In genomic region chr16:48441106-48441505, GRCh38 we compare ENCODE assay signal across 22 cellular contexts.
"Had no signal": no experiment of that assay in that cellular context is flagged by ENCODE, and none has a peak within 500 bp of the region (broad histone marks: within the 10 kb centered on the region; RNA-seq: fewer than 3 reads in every experiment).

No MANE protein-coding gene starts in this region.

- H3K36me3 ChIP-seq: brain microvascular endothelial cell, cardiac muscle cell, Peyer's patch, SJCRH30 had no signal

- H3K4me1 ChIP-seq: Peyer's patch had no signal

- H3K4me1 Mint-ChIP-seq: activated naive CD4-positive, alpha-beta T cell treated with anti-CD3 and anti-CD28 coated beads, Interleukin-2, amount 10 ng/mL, durations not matched to agents 7 days and 5 days; activated naive CD8-positive, alpha-beta T cell treated with anti-CD3 and anti-CD28 coated beads for 36 hours had no signal

- H3K9me3 ChIP-seq: Peyer's patch, SJCRH30, SK-N-SH had no signal

- H3K27me3 ChIP-seq: brain microvascular endothelial cell, cardiac muscle cell, Peyer's patch, SJCRH30 had no signal

- H3K27ac Mint-ChIP-seq: activated CD8-positive, alpha-beta T cell treated with anti-CD3 and anti-CD28 coated beads for 36 hours; activated naive CD4-positive, alpha-beta T cell treated with anti-CD3 and anti-CD28 coated beads, Interleukin-2, amount 10 ng/mL, durations not matched to agents 7 days and 5 days; activated naive CD8-positive, alpha-beta T cell treated with anti-CD3 and anti-CD28 coated beads for 36 hours; activated T-cell treated with anti-CD3 and anti-CD28 coated beads, Interleukin-2, amount 50 U/mL, for 72 hours; activated T-helper 2 cell treated with anti-CD3 and anti-CD28 coated beads, Interferon-gamma antibody, Interleukin-2, Interleukin-4, amounts not matched to agents 10 μg/mL and 5 μg/mL and 100 μg/mL, durations not matched to agents 14 hours and 24 hours and 36 hours; T-helper 1 cell treated with Interleukin-12 subunit alpha and Interleukin-12 subunit beta and Interleukin-4 antibody, amounts not matched to agents 30 μg/mL and 1 μg/mL, for 36 hours had no signal

- H3K9me3 Mint-ChIP-seq: activated CD8-positive, alpha-beta T cell treated with anti-CD3 and anti-CD28 coated beads for 36 hours; activated naive CD4-positive, alpha-beta T cell treated with anti-CD3 and anti-CD28 coated beads, Interleukin-2, amount 10 ng/mL, durations not matched to agents 7 days and 5 days; activated naive CD8-positive, alpha-beta T cell treated with anti-CD3 and anti-CD28 coated beads for 36 hours; activated T-cell treated with anti-CD3 and anti-CD28 coated beads, Interleukin-2, amount 50 U/mL, for 72 hours; activated T-helper 2 cell treated with anti-CD3 and anti-CD28 coated beads, Interferon-gamma antibody, Interleukin-2, Interleukin-4, amounts not matched to agents 10 μg/mL and 5 μg/mL and 100 μg/mL, durations not matched to agents 14 hours and 24 hours and 36 hours; T-helper 1 cell treated with Interleukin-12 subunit alpha and Interleukin-12 subunit beta and Interleukin-4 antibody, amounts not matched to agents 30 μg/mL and 1 μg/mL, for 36 hours had no signal

- H3K27me3 Mint-ChIP-seq: activated CD8-positive, alpha-beta T cell treated with anti-CD3 and anti-CD28 coated beads for 36 hours; activated naive CD8-positive, alpha-beta T cell treated with anti-CD3 and anti-CD28 coated beads for 36 hours had no signal

- DNase-seq: activated CD4-positive, CD25-positive, alpha-beta regulatory T cell; activated CD8-positive, alpha-beta memory T cell treated with anti-CD3 and anti-CD28 coated beads, Interleukin-2, amount 50 U/mL, for 4 hours; activated CD8-positive, alpha-beta T cell treated with anti-CD3 and anti-CD28 coated beads for 36 hours; activated gamma-delta T cell treated with Interleukin-2 at 50 U/mL for 16 hours; activated naive CD4-positive, alpha-beta T cell treated with anti-CD3 and anti-CD28 coated beads, Interleukin-2, amount 10 ng/mL, durations not matched to agents 7 days and 5 days; activated naive CD8-positive, alpha-beta T cell treated with anti-CD3 and anti-CD28 coated beads for 36 hours; activated T-cell treated with anti-CD3 and anti-CD28 coated beads, Interleukin-2, amount 50 U/mL, for 72 hours; brain microvascular endothelial cell; MM.1S; NCI-H1417 treated with DMSO at 0.1 percent for 48 hours; NCI-H1694; NCI-H2107; NCI-H2171 treated with DMSO at 0.1 percent for 48 hours; NK-92 treated with Interleukin-12 subunit alpha and Interleukin-12 subunit beta, amount 100 ng/mL, for 24 hours; Right ventricle myocardium superior; SJCRH30; SK-N-SH had no signal

- H3K27ac ChIP-seq: brain microvascular endothelial cell, cardiac muscle cell, Peyer's patch, RWPE1, SJCRH30 had no signal

- H3K4me3 Mint-ChIP-seq: activated CD8-positive, alpha-beta T cell treated with anti-CD3 and anti-CD28 coated beads for 36 hours; activated naive CD4-positive, alpha-beta T cell treated with anti-CD3 and anti-CD28 coated beads, Interleukin-2, amount 10 ng/mL, durations not matched to agents 7 days and 5 days; activated naive CD8-positive, alpha-beta T cell treated with anti-CD3 and anti-CD28 coated beads for 36 hours; activated T-cell treated with anti-CD3 and anti-CD28 coated beads, Interleukin-2, amount 50 U/mL, for 72 hours; T-helper 1 cell treated with Interleukin-12 subunit alpha and Interleukin-12 subunit beta and Interleukin-4 antibody, amounts not matched to agents 30 μg/mL and 1 μg/mL, for 36 hours had no signal

- H3K36me3 Mint-ChIP-seq: activated naive CD4-positive, alpha-beta T cell treated with anti-CD3 and anti-CD28 coated beads, Interleukin-2, amount 10 ng/mL, durations not matched to agents 7 days and 5 days; activated naive CD8-positive, alpha-beta T cell treated with anti-CD3 and anti-CD28 coated beads for 36 hours had no signal

- H3K4me3 ChIP-seq: cardiac muscle cell, Peyer's patch, SJCRH30 had no signal
